Comparison of ENCODE assay signal across 8 cellular contexts in the genomic region with DNA sequence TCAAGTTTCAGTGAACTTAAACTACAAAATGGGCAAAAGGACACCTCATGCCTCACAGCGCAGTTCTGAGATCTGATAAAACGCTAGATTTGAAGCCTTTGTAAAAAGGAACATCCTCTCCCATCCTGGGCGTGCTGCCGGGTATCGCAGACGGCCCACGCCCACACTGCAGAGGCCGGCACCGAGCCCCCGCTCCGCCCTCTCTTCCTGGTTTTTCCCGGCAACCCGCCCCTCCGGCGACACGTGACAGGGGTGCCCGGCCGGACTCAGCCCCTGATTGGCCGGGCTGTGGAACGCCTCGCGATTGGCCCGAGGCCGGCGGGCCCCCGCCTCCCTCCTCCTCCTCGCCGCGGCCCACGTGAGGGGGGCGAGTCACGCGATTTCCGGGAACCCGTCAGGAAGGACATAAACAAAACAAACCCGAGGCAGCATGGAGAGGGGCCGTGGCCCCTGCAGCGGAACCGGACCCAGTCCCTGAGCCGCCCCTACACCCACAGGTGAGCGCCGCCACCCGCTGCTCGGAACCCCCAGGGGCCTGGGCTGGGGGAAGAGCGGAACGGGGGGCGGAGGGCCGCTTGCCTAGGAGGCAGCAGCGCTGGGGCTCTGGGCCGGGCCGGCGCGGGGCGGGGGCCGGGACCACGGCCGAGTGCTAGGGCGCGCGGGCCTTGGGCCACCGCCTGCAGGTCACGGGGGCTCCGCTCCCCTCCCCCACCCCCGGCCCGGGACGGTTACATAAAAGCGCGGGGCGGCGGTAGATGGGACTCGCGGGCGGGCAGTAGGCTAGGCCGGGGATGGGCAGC. TPM values are rescaled to one million over a fixed set of nuclear protein-coding genes. Genes with fewer than 3 reads are reported as not detected.
DNase-seq lines count a peak whose midpoint lies in the region; ATAC-seq and TF ChIP-seq lines count a peak whose summit lies in the region.

A gene with protein sequence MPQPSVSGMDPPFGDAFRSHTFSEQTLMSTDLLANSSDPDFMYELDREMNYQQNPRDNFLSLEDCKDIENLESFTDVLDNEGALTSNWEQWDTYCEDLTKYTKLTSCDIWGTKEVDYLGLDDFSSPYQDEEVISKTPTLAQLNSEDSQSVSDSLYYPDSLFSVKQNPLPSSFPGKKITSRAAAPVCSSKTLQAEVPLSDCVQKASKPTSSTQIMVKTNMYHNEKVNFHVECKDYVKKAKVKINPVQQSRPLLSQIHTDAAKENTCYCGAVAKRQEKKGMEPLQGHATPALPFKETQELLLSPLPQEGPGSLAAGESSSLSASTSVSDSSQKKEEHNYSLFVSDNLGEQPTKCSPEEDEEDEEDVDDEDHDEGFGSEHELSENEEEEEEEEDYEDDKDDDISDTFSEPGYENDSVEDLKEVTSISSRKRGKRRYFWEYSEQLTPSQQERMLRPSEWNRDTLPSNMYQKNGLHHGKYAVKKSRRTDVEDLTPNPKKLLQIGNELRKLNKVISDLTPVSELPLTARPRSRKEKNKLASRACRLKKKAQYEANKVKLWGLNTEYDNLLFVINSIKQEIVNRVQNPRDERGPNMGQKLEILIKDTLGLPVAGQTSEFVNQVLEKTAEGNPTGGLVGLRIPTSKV (plus strand): TSS at position 370 of the 800 bp plus-strand sequence. CDS start 24,424 bp downstream, outside the sequence.

- H3K4ac ChIP-seq in H9 (ENCODE audit: low read depth, low read length), result no peak within 1 kb of the TSS

- no peak within 1 kb of the TSS for H3T11ph ChIP-seq in H9 (ENCODE audit: low read length)

- H3K4me3 Mint-ChIP-seq in H9, result peak within 1 kb of the TSS; percentile 88 to 94
- H3K4me3 Mint-ChIP-seq in natural killer cell treated with Interleukin-12 subunit alpha and Interleukin-12 subunit beta and Interleukin-15 and Interleukin-18, amount 100 ng/mL, for 72 hours, result peak within 1 kb of the TSS; percentile 92

- H3K9me3 ChIP-seq in ES-I3 (ENCODE audit: control insufficient read depth, insufficient read depth, low read length), result no peaks in the 10 kb centered on the region
- H3K9me3 ChIP-seq in H9 (ENCODE audit: control insufficient read depth, low read depth, low read length), result no peaks in the 10 kb centered on the region

- H2AFZ ChIP-seq in H9 (ENCODE audit: low read length), result peak within 1 kb of the TSS; percentile 98

- no peak within 1 kb of the TSS for H3K23ac ChIP-seq in H9 (ENCODE audit: insufficient read length, low read depth, low read length)

- H2BK120ac ChIP-seq in H9 (ENCODE audit: low read depth, low read length, poor library complexity, severe bottlenecking), result no peak within 1 kb of the TSS

- no peaks in the 10 kb centered on the region for H3K9me3 Mint-ChIP-seq in H9
- no peaks in the 10 kb centered on the region for H3K9me3 Mint-ChIP-seq in natural killer cell treated with Interleukin-12 subunit alpha and Interleukin-12 subunit beta and Interleukin-15 and Interleukin-18, amount 100 ng/mL, for 72 hours

- DNase-seq in H9 (peak; percentile 97), M059J (ENCODE audit: low read depth) (peak; percentile 96), fibroblast of peridontal ligament (ENCODE audit: extremely low read depth) (peak; percentile 93)
- peak; percentile 98 for DNase-seq in activated T-helper 9 cell treated with anti-CD3 and anti-CD28 coated beads, Interleukin-2, amount 50 U/mL, for 16 hours (ENCODE audit: low read depth)
- DNase-seq in natural killer cell treated with Interleukin-12 subunit alpha and Interleukin-12 subunit beta and Interleukin-15 and Interleukin-18, amount 100 ng/mL, for 72 hours (ENCODE audit: low spot score), result peak; percentile 99
- DNase-seq in stimulated activated naive CD4-positive, alpha-beta T cell treated with Interleukin-2 at 50 U/mL for 16 hours (lab: John Stamatoyannopoulos, UW), result peak; percentile 97

- H3K4me2 ChIP-seq in H9 (ENCODE audit: insufficient read depth, insufficient read length, low read length), result peak within 1 kb of the TSS; percentile 98

- no peak within 1 kb of the TSS for H3K14ac ChIP-seq in H9 (ENCODE audit: insufficient read depth, low read length)

- no peak within 1 kb of the TSS for H4K5ac ChIP-seq in H9 (ENCODE audit: insufficient read length, low read depth, low read length)

- H3K56ac ChIP-seq in H9 (ENCODE audit: insufficient read length, low read depth, low read length), result no peak within 1 kb of the TSS

- H3K27me3 ChIP-seq in H9 (ENCODE audit: insufficient read depth, low read length), result no peaks in the 10 kb centered on the region

- TF ChIP-seq POLR2A in Raji (IDR thresholded peaks at IDR 0.05; ENCODE audit: insufficient read depth, low read depth, low read length), result peak; percentile 91

- no peak within 1 kb of the TSS for H4K91ac ChIP-seq in H9 (ENCODE audit: insufficient read length, low read depth, low read length)

- no peaks in the 10 kb centered on the region for H3K36me3 ChIP-seq in ES-I3 (ENCODE audit: insufficient read depth, low read length)

- no peaks in the 10 kb centered on the region for H4K20me1 ChIP-seq in H9 (ENCODE audit: control insufficient read depth, insufficient read depth, insufficient read length)

- no peaks in the 10 kb centered on the region for H3K36me3 Mint-ChIP-seq in H9 (ENCODE audit: insufficient read depth in 1 of 3, low read depth in 3 of 3)
- no peaks in the 10 kb centered on the region for H3K36me3 Mint-ChIP-seq in natural killer cell treated with Interleukin-12 subunit alpha and Interleukin-12 subunit beta and Interleukin-15 and Interleukin-18, amount 100 ng/mL, for 72 hours

- no peak within 1 kb of the TSS for H2BK20ac ChIP-seq in H9 (ENCODE audit: low read depth, low read length, poor library complexity, severe bottlenecking)

- peaks cover 13 to 22% of the 10 kb centered on the region in 2 experiments for H3K4me1 Mint-ChIP-seq in H9
- peaks cover 17 to 24% of the 10 kb centered on the region in 2 donors for H3K4me1 Mint-ChIP-seq in natural killer cell treated with Interleukin-12 subunit alpha and Interleukin-12 subunit beta and Interleukin-15 and Interleukin-18, amount 100 ng/mL, for 72 hours (ENCODE audit: low read depth in 2 of 2)

- H4K8ac ChIP-seq in H9 (replicated peaks; ENCODE audit: insufficient read length, low read depth, low read length), result no peak within 1 kb of the TSS

- H3K18ac ChIP-seq in H9 (ENCODE audit: insufficient read length, low read depth, low read length), result no peak within 1 kb of the TSS

- WGBS in H9 (ENCODE audit: extremely low coverage, insufficient read length, low lambda C conversion rate), result no CpG with 5 or more reads among the region's 74 CpGs

- no peak within 1 kb of the TSS for H3K27ac ChIP-seq in H9 (ENCODE audit: insufficient read length, low read depth, low read length)

- H2BK5ac ChIP-seq in H9 (ENCODE audit: insufficient read length, low read length), result no peak within 1 kb of the TSS

- no peaks in the 10 kb centered on the region for H3K79me2 ChIP-seq in H9 (ENCODE audit: insufficient read depth, low read length)

- no peak within 1 kb of the TSS for H2AK5ac ChIP-seq in H9 (ENCODE audit: insufficient read length, low read length)

- H3K4me1 ChIP-seq in ES-I3 (ENCODE audit: insufficient read depth, low read length) (0 out of 2 replicates have a peak, but pooled peaks cover 7% of the 10 kb centered on the region), H9 (ENCODE audit: insufficient read depth, low read length) (no peaks in the 10 kb centered on the region; the same call in 1 of the 2 replicates)

- peaks cover 4% of the 10 kb centered on the region for H3K23me2 ChIP-seq in H9 (ENCODE audit: insufficient read length, low read depth, low read length, poor library complexity, severe bottlenecking)

- peaks cover 3% of the 10 kb centered on the region for H3K27me3 Mint-ChIP-seq in H9 (ENCODE audit: low read depth)
- peaks cover 6 to 9% of the 10 kb centered on the region in 2 donors for H3K27me3 Mint-ChIP-seq in natural killer cell treated with Interleukin-12 subunit alpha and Interleukin-12 subunit beta and Interleukin-15 and Interleukin-18, amount 100 ng/mL, for 72 hours

- H2BK15ac ChIP-seq in H9 (ENCODE audit: low read depth, low read length), result no peak within 1 kb of the TSS

- H2BK12ac ChIP-seq in H9 (ENCODE audit: insufficient read length, low read depth, low read length), result no peak within 1 kb of the TSS

- TF ChIP-seq CTCF in H9 (conservative IDR thresholded peaks at IDR 0.05), result no peak

- H3K9ac ChIP-seq in ES-I3 (ENCODE audit: low read depth, low read length) (peak within 1 kb of the TSS; percentile 100), H9 (ENCODE audit: extremely low read depth, insufficient read length, low read length) (peak within 1 kb of the TSS; percentile 85)

- peak within 1 kb of the TSS; percentile 85 to 98 (median 98); a peak in 4 of 7 replicates for H3K27ac Mint-ChIP-seq in H9
- peak within 1 kb of the TSS; percentile 87 to 92 for H3K27ac Mint-ChIP-seq in natural killer cell treated with Interleukin-12 subunit alpha and Interleukin-12 subunit beta and Interleukin-15 and Interleukin-18, amount 100 ng/mL, for 72 hours

- no peaks in the 10 kb centered on the region for H3K79me1 ChIP-seq in H9 (ENCODE audit: insufficient read depth, low read depth, low read length, poor library complexity, severe bottlenecking)

- peak; percentile 85 to 88 for ATAC-seq in natural killer cell treated with Interleukin-12 subunit alpha and Interleukin-12 subunit beta and Interleukin-15 and Interleukin-18, amount 100 ng/mL, for 72 hours

RNA-seq across cellular contexts. Expression of the gene that starts here (rescaled TPM):
- 2.7 and 3.0 TPM in 2 replicates for total RNA-seq in H9 (2021)
- 3.0 and 11.6 TPM in 2 replicates for total RNA-seq in M059J (2014; rRNA removed; shearing (Covaris generic))
- 10 to 100 TPM in 1 of 2 donors, 1 to 10 TPM in 1; 9.8 to 16.5 TPM for total RNA-seq in natural killer cell treated with Interleukin-12 subunit alpha and Interleukin-12 subunit beta and Interleukin-15 and Interleukin-18, amount 100 ng/mL, for 72 hours
